8 cellular contexts compared by ENCODE assay signal in genomic region chr19:3499738-3500428, GRCh38. TPM values are rescaled to one million over a fixed set of nuclear protein-coding genes. Genes with fewer than 3 reads are reported as not detected.
DNase-seq lines count a peak whose midpoint lies in the region; ATAC-seq lines count a peak whose summit lies in the region.

No MANE protein-coding gene starts in this region.

- H3K36me3 Mint-ChIP-seq in activated T-cell treated with anti-CD3 and anti-CD28 coated beads, Interleukin-2, amount 50 U/mL, for 24 hours (ENCODE audit: low read depth) = peaks cover 48% of the 10 kb centered on the region
- H3K36me3 Mint-ChIP-seq in activated CD8-positive, alpha-beta T cell treated with anti-CD3 and anti-CD28 coated beads, Interleukin-2, amount 10 ng/mL, durations not matched to agents 7 days and 5 days (ENCODE audit: low read depth) = peaks cover 25% of the 10 kb centered on the region

- H3K27ac Mint-ChIP-seq in activated T-cell treated with anti-CD3 and anti-CD28 coated beads, Interleukin-2, amount 50 U/mL, for 24 hours = peak overlapping the region; percentile 99
- H3K27ac Mint-ChIP-seq in activated CD8-positive, alpha-beta T cell treated with anti-CD3 and anti-CD28 coated beads, Interleukin-2, amount 10 ng/mL, durations not matched to agents 7 days and 5 days = peak overlapping the region; percentile 96

- no peak for DNase-seq in activated T-cell treated with anti-CD3 and anti-CD28 coated beads, Interleukin-2, amount 50 U/mL, for 24 hours
- DNase-seq in activated T-cell treated with anti-CD3 and anti-CD28 coated beads for 4 hours (no peak), NCI-H446 (lab: John Stamatoyannopoulos, UW) (no peak), NCI-H2227 treated with DMSO at 0.1 percent for 48 hours (lab: John Stamatoyannopoulos, UW) (no peak)
- DNase-seq in activated CD8-positive, alpha-beta T cell treated with anti-CD3 and anti-CD28 coated beads, Interleukin-2, amount 10 ng/mL, durations not matched to agents 7 days and 5 days = no peak

- H3K27me3 Mint-ChIP-seq in activated T-cell treated with anti-CD3 and anti-CD28 coated beads, Interleukin-2, amount 50 U/mL, for 24 hours = no peaks in the 10 kb centered on the region
- H3K27me3 Mint-ChIP-seq in activated CD8-positive, alpha-beta T cell treated with anti-CD3 and anti-CD28 coated beads, Interleukin-2, amount 10 ng/mL, durations not matched to agents 7 days and 5 days (ENCODE audit: low read depth) = no peaks in the 10 kb centered on the region

- H3K4me1 Mint-ChIP-seq in activated T-cell treated with anti-CD3 and anti-CD28 coated beads, Interleukin-2, amount 50 U/mL, for 24 hours (ENCODE audit: low read depth) = peaks cover 28% of the 10 kb centered on the region
- peaks cover 31% of the 10 kb centered on the region for H3K4me1 Mint-ChIP-seq in activated CD8-positive, alpha-beta T cell treated with anti-CD3 and anti-CD28 coated beads, Interleukin-2, amount 10 ng/mL, durations not matched to agents 7 days and 5 days (ENCODE audit: low read depth)

- H3K9me3 Mint-ChIP-seq in activated T-cell treated with anti-CD3 and anti-CD28 coated beads, Interleukin-2, amount 50 U/mL, for 24 hours = no peaks in the 10 kb centered on the region
- H3K9me3 Mint-ChIP-seq in activated CD8-positive, alpha-beta T cell treated with anti-CD3 and anti-CD28 coated beads, Interleukin-2, amount 10 ng/mL, durations not matched to agents 7 days and 5 days (ENCODE audit: insufficient read depth) = no peaks in the 10 kb centered on the region

- H3K9ac ChIP-seq in subcutaneous abdominal adipose tissue (ENCODE audit: low read length in 5 of 5) = peak overlapping the region; percentile 86 to 99 (median 97)

- H3K4me3 ChIP-seq in iPS-18c (ENCODE audit: insufficient read depth, low read depth, low read length) (peak overlapping the region; percentile 77), subcutaneous abdominal adipose tissue (ENCODE audit: low read depth in 1 of 5, low read length in 5 of 5) (peak overlapping the region; percentile 88 to 100 (median 98))

- peaks cover 0 to 23% (median 17%) of the 10 kb centered on the region in 5 donors for H3K36me3 ChIP-seq in subcutaneous abdominal adipose tissue (ENCODE audit: control insufficient read depth in 5 of 5, insufficient read depth in 5 of 5, low read length in 5 of 5)

- H3K9me3 ChIP-seq in iPS-18c (ENCODE audit: control insufficient read depth, insufficient read depth, low read length) (no peaks in the 10 kb centered on the region), subcutaneous abdominal adipose tissue (ENCODE audit: control insufficient read depth in 5 of 5, low read length in 5 of 5) (no peaks in the 10 kb centered on the region)

- CTCF ChIA-PET in activated CD8-positive, alpha-beta T cell treated with anti-CD3 and anti-CD28 coated beads, Interleukin-2, amount 10 ng/mL, durations not matched to agents 7 days and 5 days (lab: Charles Lee) = interaction anchor here (2.3 to 10.1 kb wide), 2 partner anchors 15 to 195 kb away, joined by 8 to 62 read pairs; partner anchors contain the start of gene SMIM44

- ATAC-seq in activated CD8-positive, alpha-beta T cell treated with anti-CD3 and anti-CD28 coated beads, Interleukin-2, amount 10 ng/mL, durations not matched to agents 7 days and 5 days = peak; percentile 13
- ATAC-seq in HG03097 (IDR thresholded peaks at IDR 0.05; ENCODE audit: low FRiP score, unreplicated experiment) = no peak

- H3K4me1 ChIP-seq in subcutaneous abdominal adipose tissue (ENCODE audit: control insufficient read depth in 5 of 5, insufficient read depth in 5 of 5, low read length in 5 of 5) = peaks cover 7 to 20% (median 14%) of the 10 kb centered on the region in 5 donors

- POLR2A ChIA-PET in activated CD8-positive, alpha-beta T cell treated with anti-CD3 and anti-CD28 coated beads, Interleukin-2, amount 10 ng/mL, durations not matched to agents 7 days and 5 days (lab: Charles Lee) = interaction anchor here (0.5 to 1.6 kb wide), 4 partner anchors 11 to 91 kb away, joined by 3 to 5 read pairs (median 3); no protein-coding TSS in a partner anchor

- H3K27me3 ChIP-seq in subcutaneous abdominal adipose tissue (ENCODE audit: control insufficient read depth in 5 of 5, insufficient read depth in 4 of 5, low read length in 5 of 5) = no peaks in the 10 kb centered on the region

- H3K27ac ChIP-seq in subcutaneous abdominal adipose tissue (ENCODE audit: low read depth, low read length) = peak overlapping the region; percentile 89

- peak overlapping the region; percentile 90 for H3K4me3 Mint-ChIP-seq in activated T-cell treated with anti-CD3 and anti-CD28 coated beads, Interleukin-2, amount 50 U/mL, for 24 hours
- H3K4me3 Mint-ChIP-seq in activated CD8-positive, alpha-beta T cell treated with anti-CD3 and anti-CD28 coated beads, Interleukin-2, amount 10 ng/mL, durations not matched to agents 7 days and 5 days = peak overlapping the region; percentile 78

RNA-seq across cellular contexts. Expression of gene DOHH, which starts 0.6 kb away (rescaled TPM):
- total RNA-seq in activated CD8-positive, alpha-beta T cell treated with anti-CD3 and anti-CD28 coated beads, Interleukin-2, amount 10 ng/mL, durations not matched to agents 7 days and 5 days = 10 to 100 TPM; 14.6 to 16.1 TPM

RNA-seq across cellular contexts. Expression of gene FZR1, which starts 6.2 kb away (rescaled TPM):
- 10 to 100 TPM; 72.7 to 81.6 TPM for total RNA-seq in activated CD8-positive, alpha-beta T cell treated with anti-CD3 and anti-CD28 coated beads, Interleukin-2, amount 10 ng/mL, durations not matched to agents 7 days and 5 days

RNA-seq across cellular contexts. Expression of gene SMIM44, which starts 16.6 kb away (rescaled TPM):
- total RNA-seq in activated CD8-positive, alpha-beta T cell treated with anti-CD3 and anti-CD28 coated beads, Interleukin-2, amount 10 ng/mL, durations not matched to agents 7 days and 5 days = not detected

RNA-seq across cellular contexts. Expression of gene SMIM24, which starts 19.6 kb away (rescaled TPM):
- 1 to 10 TPM; 2.5 to 3.5 TPM for total RNA-seq in activated CD8-positive, alpha-beta T cell treated with anti-CD3 and anti-CD28 coated beads, Interleukin-2, amount 10 ng/mL, durations not matched to agents 7 days and 5 days

RNA-seq across cellular contexts. Expression of gene TEKTIP1, which starts 39.1 kb away (rescaled TPM):
- total RNA-seq in activated CD8-positive, alpha-beta T cell treated with anti-CD3 and anti-CD28 coated beads, Interleukin-2, amount 10 ng/mL, durations not matched to agents 7 days and 5 days = 1 to 10 TPM; 8.3 to 9.4 TPM
